ENCODE assay signal across 16 cellular contexts in genomic region chr1:69320679-69321310, GRCh38.
DNase-seq lines count a peak whose midpoint lies in the region; ATAC-seq and TF ChIP-seq lines count a peak whose summit lies in the region.
"Had no signal": no experiment of that assay in that cellular context is flagged by ENCODE, and none has a peak within 500 bp of the region (broad histone marks: within the 10 kb centered on the region; RNA-seq: fewer than 3 reads in every experiment).

No MANE protein-coding gene starts in this region.

- H3K9me3 ChIP-seq in WERI-Rb-1 (ENCODE audit: severe bottlenecking) (no peaks in the 10 kb centered on the region), right atrium auricular region (no peaks in the 10 kb centered on the region)
- H3K9me3 ChIP-seq: ascending aorta, lower lobe of right lung had no signal

- DNase-seq in WERI-Rb-1 (no peak), right atrium auricular region (ENCODE audit: low spot score) (no peak), NCI-H524 treated with DMSO at 0.1 percent for 48 hours (lab: John Stamatoyannopoulos, UW) (no peak), GOT3 (lab: John Stamatoyannopoulos, UW) (no peak)
- DNase-seq: activated CD4-positive, alpha-beta T cell treated with anti-CD3 and anti-CD28 coated beads for 4 hours; C1 segment of cervical spinal cord; EL; HCEC 1CT; lower lobe of right lung; T-cell had no signal

- H3K36me3 ChIP-seq in WERI-Rb-1 (no peaks in the 10 kb centered on the region), right atrium auricular region (no peaks in the 10 kb centered on the region)
- H3K36me3 ChIP-seq: ascending aorta, lower lobe of right lung, neural progenitor cell had no signal

- H3K27me3 ChIP-seq in WERI-Rb-1 (ENCODE audit: insufficient read depth, low read depth, severe bottlenecking) (no peaks in the 10 kb centered on the region), right atrium auricular region (no peaks in the 10 kb centered on the region)
- H3K27me3 ChIP-seq: ascending aorta, neural progenitor cell had no signal

- H3K27ac ChIP-seq in VCaP (peak overlapping the region; percentile 76), WERI-Rb-1 (no peak overlapping the region), right atrium auricular region (no peak overlapping the region)
- H3K27ac ChIP-seq: ascending aorta, lower lobe of right lung, neural progenitor cell had no signal

- no peak overlapping the region for H3K4me3 ChIP-seq in WERI-Rb-1 (ENCODE audit: low read depth, low read length)
- H3K4me3 ChIP-seq in right atrium auricular region, result no peak overlapping the region
- H3K4me3 ChIP-seq: ascending aorta, lower lobe of right lung, neural progenitor cell had no signal

- ATAC-seq in GM18508 (IDR thresholded peaks at IDR 0.05; ENCODE audit: insufficient read depth, unreplicated experiment) (peak; percentile 58), GM21576 (IDR thresholded peaks at IDR 0.05; ENCODE audit: unreplicated experiment) (peak; percentile 76), HG03378 (IDR thresholded peaks at IDR 0.05; ENCODE audit: unreplicated experiment) (peak; percentile 90)
- ATAC-seq: lower lobe of right lung, T-cell had no signal

- TF ChIP-seq CTCF in VCaP (conservative IDR thresholded peaks at IDR 0.05) (no peak), WERI-Rb-1 (IDR thresholded peaks at IDR 0.05; ENCODE audit: low read depth, low read length) (no peak), right atrium auricular region (IDR thresholded peaks at IDR 0.05) (no peak)

- no peaks in the 10 kb centered on the region for H3K4me1 ChIP-seq in right atrium auricular region
- H3K4me1 ChIP-seq: ascending aorta, lower lobe of right lung, neural progenitor cell had no signal
